Comparison of ENCODE assay signal across 1 cellular context in genomic region chr17:32277284-32277683, GRCh38.
TF ChIP-seq lines count a peak whose summit lies in the region.

No MANE protein-coding gene starts in this region.

TF ChIP-seq in K562, 482 proteins besides CTCF, POLR2A, EP300 and RAD21 (continues in another document):
- TF ChIP-seq ZBTB40 (IDR thresholded peaks at IDR 0.05) = no peak
- no peak for TF ChIP-seq ZBTB40 (CRISPR knock-in tag; IDR thresholded peaks at IDR 0.05)
- no peak for TF ChIP-seq CBX2 (IDR thresholded peaks at IDR 0.05; ENCODE audit: insufficient read depth, low read length, poor library complexity, severe bottlenecking)
- TF ChIP-seq SAFB2 (IDR thresholded peaks at IDR 0.05; ENCODE audit: borderline replicate concordance, low read depth, low read length, severe bottlenecking) = no peak
- no peak for TF ChIP-seq ZNF133 (CRISPR knock-in tag; IDR thresholded peaks at IDR 0.05)
- TF ChIP-seq ZNF408 (CRISPR knock-in tag; IDR thresholded peaks at IDR 0.05; ENCODE audit: low read depth) = no peak
- no peak for TF ChIP-seq ZNF146 (CRISPR knock-in tag; IDR thresholded peaks at IDR 0.05; ENCODE audit: unreplicated experiment)
- no peak for TF ChIP-seq U2AF1 (optimal IDR thresholded peaks at IDR 0.05; ENCODE audit: low read depth, low read length)
- TF ChIP-seq, protein P1, sequence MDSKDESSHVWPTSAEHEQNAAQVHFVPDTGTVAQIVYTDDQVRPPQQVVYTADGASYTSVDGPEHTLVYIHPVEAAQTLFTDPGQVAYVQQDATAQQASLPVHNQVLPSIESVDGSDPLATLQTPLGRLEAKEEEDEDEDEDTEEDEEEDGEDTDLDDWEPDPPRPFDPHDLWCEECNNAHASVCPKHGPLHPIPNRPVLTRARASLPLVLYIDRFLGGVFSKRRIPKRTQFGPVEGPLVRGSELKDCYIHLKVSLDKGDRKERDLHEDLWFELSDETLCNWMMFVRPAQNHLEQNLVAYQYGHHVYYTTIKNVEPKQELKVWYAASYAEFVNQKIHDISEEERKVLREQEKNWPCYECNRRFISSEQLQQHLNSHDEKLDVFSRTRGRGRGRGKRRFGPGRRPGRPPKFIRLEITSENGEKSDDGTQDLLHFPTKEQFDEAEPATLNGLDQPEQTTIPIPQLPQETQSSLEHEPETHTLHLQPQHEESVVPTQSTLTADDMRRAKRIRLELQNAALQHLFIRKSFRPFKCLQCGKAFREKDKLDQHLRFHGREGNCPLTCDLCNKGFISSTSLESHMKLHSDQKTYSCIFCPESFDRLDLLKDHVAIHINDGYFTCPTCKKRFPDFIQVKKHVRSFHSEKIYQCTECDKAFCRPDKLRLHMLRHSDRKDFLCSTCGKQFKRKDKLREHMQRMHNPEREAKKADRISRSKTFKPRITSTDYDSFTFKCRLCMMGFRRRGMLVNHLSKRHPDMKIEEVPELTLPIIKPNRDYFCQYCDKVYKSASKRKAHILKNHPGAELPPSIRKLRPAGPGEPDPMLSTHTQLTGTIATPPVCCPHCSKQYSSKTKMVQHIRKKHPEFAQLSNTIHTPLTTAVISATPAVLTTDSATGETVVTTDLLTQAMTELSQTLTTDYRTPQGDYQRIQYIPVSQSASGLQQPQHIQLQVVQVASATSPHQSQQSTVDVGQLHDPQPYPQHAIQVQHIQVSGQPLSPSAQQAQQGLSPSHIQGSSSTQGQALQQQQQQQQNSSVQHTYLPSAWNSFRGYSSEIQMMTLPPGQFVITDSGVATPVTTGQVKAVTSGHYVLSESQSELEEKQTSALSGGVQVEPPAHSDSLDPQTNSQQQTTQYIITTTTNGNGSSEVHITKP (IDR thresholded peaks at IDR 0.05; ENCODE audit: partially characterized antibody) = peak; percentile 42
- TF ChIP-seq THRA (IDR thresholded peaks at IDR 0.05) = no peak
- peak; percentile 23; the same call in 1 of the 2 replicates for TF ChIP-seq C11orf30 (IDR thresholded peaks at IDR 0.05; ENCODE audit: low read depth)
- no peak for TF ChIP-seq U2AF2 (optimal IDR thresholded peaks at IDR 0.05; ENCODE audit: low read depth, low read length)
- TF ChIP-seq ETS2 (tag; IDR thresholded peaks at IDR 0.05; ENCODE audit: borderline replicate concordance, poor library complexity, severe bottlenecking) = no peak
- no peak for TF ChIP-seq HDGF (IDR thresholded peaks at IDR 0.05)
- no peak for TF ChIP-seq ZBTB7A (IDR thresholded peaks at IDR 0.05; ENCODE audit: borderline replicate concordance, control insufficient read depth, low read depth, low read length)
- no peak for TF ChIP-seq ZC3H4 (CRISPR knock-in tag; IDR thresholded peaks at IDR 0.05; ENCODE audit: borderline replicate concordance)
- no peak for TF ChIP-seq HMGXB4 (CRISPR knock-in tag; IDR thresholded peaks at IDR 0.05)
- TF ChIP-seq ZNF778 (CRISPR knock-in tag; IDR thresholded peaks at IDR 0.05) = no peak
- no peak for TF ChIP-seq TCF7 (IDR thresholded peaks at IDR 0.05; ENCODE audit: borderline replicate concordance)
- no peak for TF ChIP-seq SIRT6 (IDR thresholded peaks at IDR 0.05; ENCODE audit: low read depth, low read length)
- peak; percentile 87 for TF ChIP-seq MIER1 (IDR thresholded peaks at IDR 0.05; ENCODE audit: low read depth)
- TF ChIP-seq, protein P2, sequence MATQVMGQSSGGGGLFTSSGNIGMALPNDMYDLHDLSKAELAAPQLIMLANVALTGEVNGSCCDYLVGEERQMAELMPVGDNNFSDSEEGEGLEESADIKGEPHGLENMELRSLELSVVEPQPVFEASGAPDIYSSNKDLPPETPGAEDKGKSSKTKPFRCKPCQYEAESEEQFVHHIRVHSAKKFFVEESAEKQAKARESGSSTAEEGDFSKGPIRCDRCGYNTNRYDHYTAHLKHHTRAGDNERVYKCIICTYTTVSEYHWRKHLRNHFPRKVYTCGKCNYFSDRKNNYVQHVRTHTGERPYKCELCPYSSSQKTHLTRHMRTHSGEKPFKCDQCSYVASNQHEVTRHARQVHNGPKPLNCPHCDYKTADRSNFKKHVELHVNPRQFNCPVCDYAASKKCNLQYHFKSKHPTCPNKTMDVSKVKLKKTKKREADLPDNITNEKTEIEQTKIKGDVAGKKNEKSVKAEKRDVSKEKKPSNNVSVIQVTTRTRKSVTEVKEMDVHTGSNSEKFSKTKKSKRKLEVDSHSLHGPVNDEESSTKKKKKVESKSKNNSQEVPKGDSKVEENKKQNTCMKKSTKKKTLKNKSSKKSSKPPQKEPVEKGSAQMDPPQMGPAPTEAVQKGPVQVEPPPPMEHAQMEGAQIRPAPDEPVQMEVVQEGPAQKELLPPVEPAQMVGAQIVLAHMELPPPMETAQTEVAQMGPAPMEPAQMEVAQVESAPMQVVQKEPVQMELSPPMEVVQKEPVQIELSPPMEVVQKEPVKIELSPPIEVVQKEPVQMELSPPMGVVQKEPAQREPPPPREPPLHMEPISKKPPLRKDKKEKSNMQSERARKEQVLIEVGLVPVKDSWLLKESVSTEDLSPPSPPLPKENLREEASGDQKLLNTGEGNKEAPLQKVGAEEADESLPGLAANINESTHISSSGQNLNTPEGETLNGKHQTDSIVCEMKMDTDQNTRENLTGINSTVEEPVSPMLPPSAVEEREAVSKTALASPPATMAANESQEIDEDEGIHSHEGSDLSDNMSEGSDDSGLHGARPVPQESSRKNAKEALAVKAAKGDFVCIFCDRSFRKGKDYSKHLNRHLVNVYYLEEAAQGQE (CRISPR knock-in tag; IDR thresholded peaks at IDR 0.05; ENCODE audit: low read depth) = peak; percentile 33; the same call in 1 of the 2 replicates
- TF ChIP-seq TFAP4 (CRISPR knock-in tag; IDR thresholded peaks at IDR 0.05; ENCODE audit: borderline replicate concordance) = peak; percentile 19; the same call in 1 of the 2 replicates
- TF ChIP-seq GABPA (tag; conservative IDR thresholded peaks at IDR 0.05; ENCODE audit: low read depth) = no peak
- TF ChIP-seq HNRNPL (IDR thresholded peaks at IDR 0.05; ENCODE audit: low read depth, low read length) = no peak
- TF ChIP-seq PHF8 (IDR thresholded peaks at IDR 0.05; ENCODE audit: borderline replicate concordance, low read length) = no peak
- TF ChIP-seq NELFE (IDR thresholded peaks at IDR 0.05; ENCODE audit: insufficient read depth, insufficient read length) = no peak
- no peak for TF ChIP-seq DACH1 (IDR thresholded peaks at IDR 0.05; ENCODE audit: partially characterized antibody)
- no peak for TF ChIP-seq BCLAF1 (IDR thresholded peaks at IDR 0.05; ENCODE audit: borderline replicate concordance in 1 of 2, control insufficient read depth in 1 of 2, low read depth in 2 of 2, low read length in 1 of 2)
- TF ChIP-seq, protein P3, sequence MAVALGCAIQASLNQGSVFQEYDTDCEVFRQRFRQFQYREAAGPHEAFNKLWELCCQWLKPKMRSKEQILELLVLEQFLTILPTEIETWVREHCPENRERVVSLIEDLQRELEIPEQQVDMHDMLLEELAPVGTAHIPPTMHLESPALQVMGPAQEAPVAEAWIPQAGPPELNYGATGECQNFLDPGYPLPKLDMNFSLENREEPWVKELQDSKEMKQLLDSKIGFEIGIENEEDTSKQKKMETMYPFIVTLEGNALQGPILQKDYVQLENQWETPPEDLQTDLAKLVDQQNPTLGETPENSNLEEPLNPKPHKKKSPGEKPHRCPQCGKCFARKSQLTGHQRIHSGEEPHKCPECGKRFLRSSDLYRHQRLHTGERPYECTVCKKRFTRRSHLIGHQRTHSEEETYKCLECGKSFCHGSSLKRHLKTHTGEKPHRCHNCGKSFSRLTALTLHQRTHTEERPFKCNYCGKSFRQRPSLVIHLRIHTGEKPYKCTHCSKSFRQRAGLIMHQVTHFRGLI (CRISPR knock-in tag; IDR thresholded peaks at IDR 0.05) = no peak
